ENCODE assay signal across 1 cellular context in genomic region chr10:122911889-122912484, GRCh38.
TF ChIP-seq lines count a peak whose summit lies in the region.

No MANE protein-coding gene starts in this region.

TF ChIP-seq in HepG2, 621 proteins besides CTCF, POLR2A, EP300 and RAD21 (continued from another document):
- TF ChIP-seq AFF4 (CRISPR knock-in tag; IDR thresholded peaks at IDR 0.05) (peak; percentile 99), ZFX (CRISPR knock-in tag; IDR thresholded peaks at IDR 0.05; ENCODE audit: low read depth) (peak; percentile 53; the same call in 1 of the 2 replicates), PHF21A (CRISPR knock-in tag; IDR thresholded peaks at IDR 0.05) (0 out of 2 replicates have a peak, but pooled peaks have one; percentile 53), SAP130 (CRISPR knock-in tag; IDR thresholded peaks at IDR 0.05; ENCODE audit: low read depth) (peak; percentile 99), ZNF550 (CRISPR knock-in tag; IDR thresholded peaks at IDR 0.05; ENCODE audit: borderline replicate concordance) (no peak; the same call in 1 of the 2 replicates), ZNF121 (CRISPR knock-in tag; IDR thresholded peaks at IDR 0.05) (peak; percentile 84; the same call in 1 of the 2 replicates), ZBTB44 (CRISPR knock-in tag; IDR thresholded peaks at IDR 0.05) (peak; percentile 100), ZFP41 (CRISPR knock-in tag; IDR thresholded peaks at IDR 0.05; ENCODE audit: borderline replicate concordance) (peak; percentile 100), MNT (IDR thresholded peaks at IDR 0.05) (no peak), LRRFIP1 (CRISPR knock-in tag; conservative IDR thresholded peaks at IDR 0.05) (peak; percentile 100), FOXM1 (CRISPR knock-in tag; IDR thresholded peaks at IDR 0.05) (peak; percentile 99), NR3C1 (CRISPR knock-in tag; IDR thresholded peaks at IDR 0.05) (peak; percentile 98), ZNF543 (CRISPR knock-in tag; IDR thresholded peaks at IDR 0.05) (peak; percentile 99), RXRB (CRISPR knock-in tag; IDR thresholded peaks at IDR 0.05; ENCODE audit: borderline replicate concordance) (peak; percentile 98), HMGXB4 (CRISPR knock-in tag; IDR thresholded peaks at IDR 0.05; ENCODE audit: borderline replicate concordance in 1 of 2, low read depth in 1 of 2) (peak in 1 of 2 experiments; percentile 98; a peak in 2 of 4 replicates), ZNF253 (CRISPR knock-in tag; IDR thresholded peaks at IDR 0.05; ENCODE audit: borderline replicate concordance) (peak; percentile 99), ZNF713 (CRISPR knock-in tag; IDR thresholded peaks at IDR 0.05) (0 out of 2 replicates have a peak, but pooled peaks have one; percentile 93), FLYWCH1 (CRISPR knock-in tag; IDR thresholded peaks at IDR 0.05) (peak; percentile 99), ZNF660 (CRISPR knock-in tag; IDR thresholded peaks at IDR 0.05; ENCODE audit: borderline replicate concordance, low read depth) (peak; percentile 99), TFAP4 (IDR thresholded peaks at IDR 0.05; ENCODE audit: borderline replicate concordance, low read depth) (no peak), ZNF616 (CRISPR knock-in tag; IDR thresholded peaks at IDR 0.05; ENCODE audit: low read depth) (peak; percentile 99), PBX3 (CRISPR knock-in tag; IDR thresholded peaks at IDR 0.05; ENCODE audit: borderline replicate concordance) (peak; percentile 100), PREB (CRISPR knock-in tag; IDR thresholded peaks at IDR 0.05) (peak; percentile 100)
TF ChIP-seq in HepG2: peak in this region for 519.
